Comparison of ENCODE assay signal across 12 cellular contexts in the genomic region with DNA sequence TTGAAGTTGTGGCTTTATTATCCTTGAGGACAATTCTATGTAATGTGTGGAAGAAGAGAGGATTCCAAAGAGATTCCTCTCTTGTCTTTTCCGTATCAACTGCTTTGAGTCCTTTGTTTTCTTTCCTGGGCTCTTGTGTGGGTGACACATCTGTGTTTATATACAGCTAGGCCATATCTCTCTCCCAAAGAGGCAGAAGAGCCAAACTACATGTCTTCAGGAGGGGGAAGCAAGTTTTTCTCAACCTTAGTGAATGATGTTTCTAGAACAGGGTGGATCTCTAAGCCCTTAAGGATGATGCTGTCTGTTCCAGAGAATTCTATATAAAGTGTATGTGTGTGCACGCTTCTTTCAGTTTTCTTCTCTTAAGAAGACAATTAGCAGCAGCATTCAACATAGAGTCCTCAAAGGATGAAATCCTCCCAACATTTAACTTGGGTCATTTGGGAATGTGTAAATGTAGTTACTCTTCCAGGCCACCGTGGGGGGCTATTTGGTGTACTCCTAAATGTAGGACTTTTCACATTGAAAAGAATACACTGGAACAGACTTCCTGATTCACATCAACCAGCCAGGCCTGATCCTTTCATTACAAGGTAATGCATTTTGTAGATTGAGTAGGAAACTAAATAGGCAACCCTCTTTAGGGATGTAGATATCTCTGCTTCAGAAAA.
DNase-seq lines count a peak whose midpoint lies in the region; ATAC-seq and TF ChIP-seq lines count a peak whose summit lies in the region.
"Had no signal": no experiment of that assay in that cellular context is flagged by ENCODE, and none has a peak within 500 bp of the region (broad histone marks: within the 10 kb centered on the region; RNA-seq: fewer than 3 reads in every experiment).

No MANE protein-coding gene starts in this region.

- H3K4me3 ChIP-seq in A673 (ENCODE audit: low read depth, low read length, poor library complexity, severe bottlenecking), result no peak overlapping the region
- H3K4me3 ChIP-seq in NB4 (ENCODE audit: low read depth, low read length), result no peak overlapping the region
- no peak overlapping the region for H3K4me3 ChIP-seq in fibroblast of villous mesenchyme (ENCODE audit: low read depth, low read length)
- H3K4me3 ChIP-seq: heart right ventricle had no signal

- no peak overlapping the region for H3K4me3 Mint-ChIP-seq in activated T-cell treated with anti-CD3 and anti-CD28 coated beads, Interleukin-2, amount 50 U/mL, for 4 hours

- no peaks in the 10 kb centered on the region for H3K9me3 Mint-ChIP-seq in activated T-cell treated with anti-CD3 and anti-CD28 coated beads, Interleukin-2, amount 50 U/mL, for 4 hours

- intact Hi-C loops in A673 (cut with micrococcal nuclease; ENCODE audit: unreplicated experiment), result no loop called here

- peaks cover 13% of the 10 kb centered on the region for H3K27me3 Mint-ChIP-seq in activated T-cell treated with anti-CD3 and anti-CD28 coated beads, Interleukin-2, amount 50 U/mL, for 4 hours (ENCODE audit: low read depth)

- BruUV-seq in A673 (replicated peaks; lab: Mats Ljungman, UMichigan), result no TSS peak

- no peak overlapping the region for H3K27ac ChIP-seq in A673 (ENCODE audit: low read depth, low read length, poor library complexity, severe bottlenecking)
- H3K27ac ChIP-seq: heart right ventricle had no signal

- no peaks in the 10 kb centered on the region for H3K9me3 ChIP-seq in A673 (ENCODE audit: low read depth, low read length, poor library complexity, severe bottlenecking)

- CTCF ChIA-PET in A673 (lab: Charles Lee), result no interaction called here

- TF ChIP-seq CTCF in A673 (conservative IDR thresholded peaks at IDR 0.05; ENCODE audit: low read depth, low read length), result peak; percentile 49
- TF ChIP-seq CTCF in NB4 (IDR thresholded peaks at IDR 0.05; ENCODE audit: low read depth, low read length), result peak; percentile 20
- peak; percentile 18 for TF ChIP-seq CTCF in fibroblast of villous mesenchyme (IDR thresholded peaks at IDR 0.05; ENCODE audit: insufficient read depth, low read depth, low read length)

- no peaks in the 10 kb centered on the region for H3K4me1 ChIP-seq in A673 (ENCODE audit: insufficient read depth, low read length, poor library complexity, severe bottlenecking)
- H3K4me1 ChIP-seq: heart right ventricle had no signal

- no peak for ATAC-seq in GM21528 (IDR thresholded peaks at IDR 0.05; ENCODE audit: low FRiP score, unreplicated experiment)
- ATAC-seq in activated T-cell treated with anti-CD3 and anti-CD28 coated beads, Interleukin-2, amount 50 U/mL, for 4 hours, result no peak
- ATAC-seq: activated CD4-positive, CD25-positive, alpha-beta regulatory T cell treated with anti-CD3 and anti-CD28 coated beads, Interleukin-2, amount 50 U/mL, for 24 hours; heart right ventricle had no signal

- H3K27me3 ChIP-seq in A673 (replicated peaks; ENCODE audit: insufficient read depth, low read depth, low read length, poor library complexity), result no peaks in the 10 kb centered on the region

- in situ Hi-C loops in Caki2 (cut with HindIII; ENCODE audit: low pct_unique_long_range_greater_than_20kb, low sequenced_read_pairs), result no loop called here

- no peak for TF ChIP-seq POLR2A in NB4 (IDR thresholded peaks at IDR 0.05; ENCODE audit: extremely low read depth, insufficient read length)

- no peaks in the 10 kb centered on the region for H3K36me3 Mint-ChIP-seq in activated T-cell treated with anti-CD3 and anti-CD28 coated beads, Interleukin-2, amount 50 U/mL, for 4 hours (ENCODE audit: insufficient read depth)

- H3K4me1 Mint-ChIP-seq in activated T-cell treated with anti-CD3 and anti-CD28 coated beads, Interleukin-2, amount 50 U/mL, for 4 hours (ENCODE audit: low read depth), result no peaks in the 10 kb centered on the region

- DNase-seq in A673 (ENCODE audit: low spot score) (peak; percentile 53), Caki2 (ENCODE audit: low read depth) (peak; percentile 40), NB4 (ENCODE audit: low read depth) (peak; percentile 21), fibroblast of villous mesenchyme (ENCODE audit: low read depth) (no peak), NCI-H2171 treated with DMSO at 0.1 percent for 48 hours (lab: John Stamatoyannopoulos, UW) (no peak), COLO829 (ENCODE audit: low spot score) (no peak)
- DNase-seq in activated T-cell treated with anti-CD3 and anti-CD28 coated beads, Interleukin-2, amount 50 U/mL, for 4 hours, result no peak
- DNase-seq: cortex of kidney, heart right ventricle, NCI-H1105 treated with DMSO at 0.1 percent for 48 hours had no signal

- POLR2A ChIA-PET in A673 (lab: Charles Lee; ENCODE audit: low non-redundant PET), result no interaction called here

- no peaks in the 10 kb centered on the region for H3K36me3 ChIP-seq in A673 (ENCODE audit: insufficient read depth, low read length, poor library complexity, severe bottlenecking)
- H3K36me3 ChIP-seq: heart right ventricle had no signal

Comparison
In these comparisons a context has a peak if more than half of its experiments do, and no peak if none do; other contexts are left out.
1. DNase-seq: peak in A673 (single experiment), Caki2 (single experiment) and NB4 (single experiment); none in fibroblast of villous mesenchyme (single experiment), NCI-H2171 treated with DMSO at 0.1 percent for 48 hours (single experiment), COLO829 (single experiment) and activated T-cell treated with anti-CD3 and anti-CD28 coated beads, Interleukin-2, amount 50 U/mL, for 4 hours (single experiment).
2. Peak in every context shown above with its lines, with median percentiles within 50 percentile points of each other: CTCF ChIP-seq.